9 cellular contexts compared by ENCODE assay signal in the genomic region with DNA sequence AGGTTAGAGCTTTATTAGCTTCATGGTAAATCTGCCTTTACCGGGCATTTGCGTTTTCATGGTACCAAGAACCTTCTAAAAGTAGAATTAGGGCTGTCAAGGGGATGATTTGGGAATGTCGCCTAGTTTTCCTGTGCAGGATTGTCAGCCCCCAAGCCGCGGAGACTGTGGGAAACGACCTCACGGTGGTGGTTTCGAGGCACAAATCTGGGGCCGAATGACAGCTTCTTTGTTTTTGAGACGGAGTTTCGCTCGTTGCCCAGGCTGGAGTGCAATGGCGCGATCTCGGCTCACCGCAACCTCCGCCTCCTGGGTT. TPM values are rescaled to one million over a fixed set of nuclear protein-coding genes. Genes with fewer than 3 reads are reported as not detected.
A peak's percentile ranks its signal among the peaks of the same experiment; 100 is the strongest.
DNase-seq lines count a peak whose midpoint lies in the region; ATAC-seq and TF ChIP-seq lines count a peak whose summit lies in the region.
"Had no signal": no experiment of that assay in that cellular context is flagged by ENCODE, and none has a peak within 500 bp of the region (broad histone marks: within the 10 kb centered on the region; RNA-seq: fewer than 3 reads in every experiment).

No MANE protein-coding gene starts in this region.

- H3K18ac ChIP-seq in mesendoderm (ENCODE audit: low read length), result no peak overlapping the region

- H3K9me3 ChIP-seq in tibial nerve, result no peaks in the 10 kb centered on the region
- H3K9me3 ChIP-seq: pancreas had no signal

- H2AK5ac ChIP-seq in mesendoderm (ENCODE audit: low read length), result no peak overlapping the region

- no peaks in the 10 kb centered on the region for H3K27me3 ChIP-seq in mesendoderm (ENCODE audit: insufficient read depth, low read length, poor library complexity)
- no peaks in the 10 kb centered on the region for H3K27me3 ChIP-seq in tibial nerve
- H3K27me3 ChIP-seq: pancreas had no signal

- peaks cover 22% of the 10 kb centered on the region for H3K36me3 Mint-ChIP-seq in activated naive CD4-positive, alpha-beta T cell treated with anti-CD3 and anti-CD28 coated beads, Interleukin-2, amount 10 ng/mL, durations not matched to agents 7 days and 5 days
- H3K36me3 Mint-ChIP-seq in activated T-helper 1 cell treated with anti-CD3 and anti-CD28 coated beads, Interleukin-12 subunit alpha, Interleukin-12 subunit beta, Interleukin-2, Interleukin-4 antibody, amounts not matched to agents 30 ng/mL and 10 ng/mL and 1 ng/mL, durations not matched to agents 14 hours and 24 hours and 36 hours (ENCODE audit: low read depth), result peaks cover 15% of the 10 kb centered on the region

- peaks cover 2% of the 10 kb centered on the region for H3K4me1 ChIP-seq in mesendoderm (ENCODE audit: control insufficient read depth, low read depth, low read length)
- H3K4me1 ChIP-seq in tibial nerve, result peaks cover 0 to 42% (median 15%) of the 10 kb centered on the region in 4 donors

- H3K4me2 ChIP-seq in mesendoderm (ENCODE audit: low read length), result no peak overlapping the region

- no peak overlapping the region for H2BK5ac ChIP-seq in mesendoderm (ENCODE audit: low read length)

- no peak overlapping the region for H2BK15ac ChIP-seq in mesendoderm (replicated peaks; ENCODE audit: low read depth)

- H3K56ac ChIP-seq in mesendoderm (ENCODE audit: low read length), result peak overlapping the region; percentile 50

- no peak overlapping the region for H3K4me3 ChIP-seq in mesendoderm (ENCODE audit: low read length)
- peak overlapping the region in 3 of 4 donors; percentile 63 to 88 (median 80) for H3K4me3 ChIP-seq in tibial nerve

- H3K4me1 Mint-ChIP-seq in activated naive CD4-positive, alpha-beta T cell treated with anti-CD3 and anti-CD28 coated beads, Interleukin-2, amount 10 ng/mL, durations not matched to agents 7 days and 5 days, result peaks cover 40% of the 10 kb centered on the region
- peaks cover 17% of the 10 kb centered on the region for H3K4me1 Mint-ChIP-seq in activated T-helper 1 cell treated with anti-CD3 and anti-CD28 coated beads, Interleukin-12 subunit alpha, Interleukin-12 subunit beta, Interleukin-2, Interleukin-4 antibody, amounts not matched to agents 30 ng/mL and 10 ng/mL and 1 ng/mL, durations not matched to agents 14 hours and 24 hours and 36 hours (ENCODE audit: low read depth)

- ATAC-seq in HG02973 (IDR thresholded peaks at IDR 0.05; ENCODE audit: unreplicated experiment), result no peak
- no peak for ATAC-seq in HG03460 (IDR thresholded peaks at IDR 0.05; ENCODE audit: unreplicated experiment)

- DNase-seq in activated naive CD4-positive, alpha-beta T cell treated with anti-CD3 and anti-CD28 coated beads, Interleukin-2, amount 10 ng/mL, durations not matched to agents 7 days and 5 days, result no peak
- no peak for DNase-seq in activated naive CD4-positive, alpha-beta T cell (lab: John Stamatoyannopoulos, UW)
- no peak for DNase-seq in activated T-helper 1 cell treated with anti-CD3 and anti-CD28 coated beads, Interleukin-12 subunit alpha, Interleukin-12 subunit beta, Interleukin-2, Interleukin-4 antibody, amounts not matched to agents 30 ng/mL and 10 ng/mL and 1 ng/mL, durations not matched to agents 14 hours and 24 hours and 36 hours (ENCODE audit: low spot score)
- DNase-seq in mesendoderm (no peak), tibial nerve (ENCODE audit: low spot score in 2 of 2) (no peak), NCI-H226 (no peak)

- H3K23ac ChIP-seq in mesendoderm (ENCODE audit: low read length), result no peak overlapping the region

- H4K5ac ChIP-seq in mesendoderm (ENCODE audit: low read length), result no peak overlapping the region

- peak overlapping the region; percentile 97 for H3K4me3 Mint-ChIP-seq in activated naive CD4-positive, alpha-beta T cell treated with anti-CD3 and anti-CD28 coated beads, Interleukin-2, amount 10 ng/mL, durations not matched to agents 7 days and 5 days
- peak overlapping the region; percentile 96 for H3K4me3 Mint-ChIP-seq in activated T-helper 1 cell treated with anti-CD3 and anti-CD28 coated beads, Interleukin-12 subunit alpha, Interleukin-12 subunit beta, Interleukin-2, Interleukin-4 antibody, amounts not matched to agents 30 ng/mL and 10 ng/mL and 1 ng/mL, durations not matched to agents 14 hours and 24 hours and 36 hours

- TF ChIP-seq EP300 in tibial nerve (IDR thresholded peaks at IDR 0.05), result no peak

- H3K79me2 ChIP-seq in mesendoderm (ENCODE audit: control insufficient read depth, insufficient read depth, low read length), result peaks cover 29% of the 10 kb centered on the region

- no peaks in the 10 kb centered on the region for H3K9me3 Mint-ChIP-seq in activated naive CD4-positive, alpha-beta T cell treated with anti-CD3 and anti-CD28 coated beads, Interleukin-2, amount 10 ng/mL, durations not matched to agents 7 days and 5 days
- H3K9me3 Mint-ChIP-seq in activated T-helper 1 cell treated with anti-CD3 and anti-CD28 coated beads, Interleukin-12 subunit alpha, Interleukin-12 subunit beta, Interleukin-2, Interleukin-4 antibody, amounts not matched to agents 30 ng/mL and 10 ng/mL and 1 ng/mL, durations not matched to agents 14 hours and 24 hours and 36 hours, result no peaks in the 10 kb centered on the region

- no peak overlapping the region for H3K9ac ChIP-seq in mesendoderm (ENCODE audit: low read length)

- H3K79me1 ChIP-seq in mesendoderm (ENCODE audit: low read length), result peaks cover 11% of the 10 kb centered on the region

- H3K4ac ChIP-seq in mesendoderm (ENCODE audit: low read depth, low read length), result no peak overlapping the region

- no peak overlapping the region for H3K27ac ChIP-seq in mesendoderm (ENCODE audit: low read depth, low read length)
- peak overlapping the region in 3 of 4 donors; percentile 83 to 85 (median 83) for H3K27ac ChIP-seq in tibial nerve

- H3K36me3 ChIP-seq in mesendoderm (ENCODE audit: control insufficient read depth, insufficient read depth, low read length) (peaks cover 2% of the 10 kb centered on the region), tibial nerve (peaks cover 0 to 16% (median 0%) of the 10 kb centered on the region in 3 donors)

- no CpG with 5 or more reads among the region's 17 CpGs for WGBS in mesendoderm (ENCODE audit: extremely low coverage, insufficient coverage, low lambda C conversion rate)
- WGBS in tibial nerve, 2 donors, result 90 to 91% methylated on average over 17 of the region's 17 CpGs

- CTCF ChIA-PET in activated naive CD4-positive, alpha-beta T cell treated with anti-CD3 and anti-CD28 coated beads, Interleukin-2, amount 10 ng/mL, durations not matched to agents 7 days and 5 days (lab: Charles Lee), result interaction anchor here (0.6 to 3.1 kb wide), 2 partner anchors 22 to 481 kb away, joined by 3 to 14 read pairs; no protein-coding TSS in a partner anchor

- no peaks in the 10 kb centered on the region for H3K27me3 Mint-ChIP-seq in activated naive CD4-positive, alpha-beta T cell treated with anti-CD3 and anti-CD28 coated beads, Interleukin-2, amount 10 ng/mL, durations not matched to agents 7 days and 5 days
- H3K27me3 Mint-ChIP-seq in activated T-helper 1 cell treated with anti-CD3 and anti-CD28 coated beads, Interleukin-12 subunit alpha, Interleukin-12 subunit beta, Interleukin-2, Interleukin-4 antibody, amounts not matched to agents 30 ng/mL and 10 ng/mL and 1 ng/mL, durations not matched to agents 14 hours and 24 hours and 36 hours (ENCODE audit: insufficient read depth), result no peaks in the 10 kb centered on the region

- TF ChIP-seq POLR2A in tibial nerve (IDR thresholded peaks at IDR 0.05), result no peak

- intact Hi-C loops in activated T-helper 1 cell treated with anti-CD3 and anti-CD28 coated beads, Interleukin-12 subunit alpha, Interleukin-12 subunit beta, Interleukin-2, Interleukin-4 antibody, amounts not matched to agents 30 ng/mL and 10 ng/mL and 1 ng/mL, durations not matched to agents 14 hours and 24 hours and 36 hours (cut with micrococcal nuclease), result loop anchor here (5.0 to 10.0 kb wide), 2 partner anchors 582 to 829 kb away; a partner anchor contains a TSS

- no peak overlapping the region for H2BK120ac ChIP-seq in mesendoderm (ENCODE audit: low read depth, low read length)

- TF ChIP-seq CTCF in tibial nerve (IDR thresholded peaks at IDR 0.05), result no peak

- H3K27ac Mint-ChIP-seq in activated naive CD4-positive, alpha-beta T cell treated with anti-CD3 and anti-CD28 coated beads, Interleukin-2, amount 10 ng/mL, durations not matched to agents 7 days and 5 days, result peak overlapping the region; percentile 98
- H3K27ac Mint-ChIP-seq in activated T-helper 1 cell treated with anti-CD3 and anti-CD28 coated beads, Interleukin-12 subunit alpha, Interleukin-12 subunit beta, Interleukin-2, Interleukin-4 antibody, amounts not matched to agents 30 ng/mL and 10 ng/mL and 1 ng/mL, durations not matched to agents 14 hours and 24 hours and 36 hours, result no peak overlapping the region

- no peak overlapping the region for H4K8ac ChIP-seq in mesendoderm (ENCODE audit: low read depth, low read length)

RNA-seq across cellular contexts. Expression of a gene that starts 0.6 kb away (rescaled TPM):
- 90.2 and 93.1 TPM in 2 replicates for total RNA-seq in activated T-helper 1 cell treated with anti-CD3 and anti-CD28 coated beads, Interleukin-12 subunit alpha, Interleukin-12 subunit beta, Interleukin-2, Interleukin-4 antibody, amounts not matched to agents 30 ng/mL and 10 ng/mL and 1 ng/mL, durations not matched to agents 14 hours and 24 hours and 36 hours
- polyA plus RNA-seq in mesendoderm (2013, experiment 1 of 2), result 77.6 TPM
- polyA plus RNA-seq in mesendoderm (2013, experiment 2 of 2), result 77.7 TPM
- 100 to 1,000 TPM in 2 of 4 donors, 10 to 100 TPM in 2; 90.0 to 173 (median 130) TPM for total RNA-seq in tibial nerve

RNA-seq across cellular contexts. Expression of a gene that starts 3.5 kb away (rescaled TPM):
- 36.3 and 36.7 TPM in 2 replicates for total RNA-seq in activated T-helper 1 cell treated with anti-CD3 and anti-CD28 coated beads, Interleukin-12 subunit alpha, Interleukin-12 subunit beta, Interleukin-2, Interleukin-4 antibody, amounts not matched to agents 30 ng/mL and 10 ng/mL and 1 ng/mL, durations not matched to agents 14 hours and 24 hours and 36 hours
- 53.1 TPM for polyA plus RNA-seq in mesendoderm (2013, experiment 1 of 2)
- polyA plus RNA-seq in mesendoderm (2013, experiment 2 of 2), result 53.9 TPM
- total RNA-seq in tibial nerve, result 10 to 100 TPM; 15.7 to 21.9 (median 19.7) TPM

RNA-seq across cellular contexts. Expression of a gene that starts 12.9 kb away (rescaled TPM):
- total RNA-seq in activated T-helper 1 cell treated with anti-CD3 and anti-CD28 coated beads, Interleukin-12 subunit alpha, Interleukin-12 subunit beta, Interleukin-2, Interleukin-4 antibody, amounts not matched to agents 30 ng/mL and 10 ng/mL and 1 ng/mL, durations not matched to agents 14 hours and 24 hours and 36 hours, result 7.0 and 8.9 TPM in 2 replicates
- 19.3 TPM for polyA plus RNA-seq in mesendoderm (2013, experiment 1 of 2)
- polyA plus RNA-seq in mesendoderm (2013, experiment 2 of 2), result 18.8 TPM
- 10 to 100 TPM; 12.9 to 29.4 (median 16.6) TPM for total RNA-seq in tibial nerve

RNA-seq across cellular contexts. Expression of a gene that starts 19.8 kb away (rescaled TPM):
- total RNA-seq in activated T-helper 1 cell treated with anti-CD3 and anti-CD28 coated beads, Interleukin-12 subunit alpha, Interleukin-12 subunit beta, Interleukin-2, Interleukin-4 antibody, amounts not matched to agents 30 ng/mL and 10 ng/mL and 1 ng/mL, durations not matched to agents 14 hours and 24 hours and 36 hours, result 111 and 116 TPM in 2 replicates
- polyA plus RNA-seq in mesendoderm (2013, experiment 1 of 2), result 212 TPM
- 210 TPM for polyA plus RNA-seq in mesendoderm (2013, experiment 2 of 2)
- 100 to 1,000 TPM; 117 to 212 (median 162) TPM for total RNA-seq in tibial nerve

RNA-seq across cellular contexts. Expression of a gene that starts 31.1 kb away (rescaled TPM):
- total RNA-seq in activated T-helper 1 cell treated with anti-CD3 and anti-CD28 coated beads, Interleukin-12 subunit alpha, Interleukin-12 subunit beta, Interleukin-2, Interleukin-4 antibody, amounts not matched to agents 30 ng/mL and 10 ng/mL and 1 ng/mL, durations not matched to agents 14 hours and 24 hours and 36 hours, result 31.7 and 40.0 TPM in 2 replicates
- 15.9 TPM for polyA plus RNA-seq in mesendoderm (2013, experiment 1 of 2)
- polyA plus RNA-seq in mesendoderm (2013, experiment 2 of 2), result 14.8 TPM
- 10 to 100 TPM; 39.6 to 91.6 (median 55.6) TPM for total RNA-seq in tibial nerve
